17 cellular contexts compared by ENCODE assay signal in genomic region chr7:66913118-66914049, GRCh38. TPM values are rescaled to one million over a fixed set of nuclear protein-coding genes. Genes with fewer than 3 reads are reported as not detected.
DNase-seq lines count a peak whose midpoint lies in the region; ATAC-seq, FAIRE-seq and TF ChIP-seq lines count a peak whose summit lies in the region.
"Had no signal": no experiment of that assay in that cellular context is flagged by ENCODE, and none has a peak within 500 bp of the region (broad histone marks: within the 10 kb centered on the region; RNA-seq: fewer than 3 reads in every experiment).

No MANE protein-coding gene starts in this region.

- POLR2A ChIA-PET in H1 (lab: Charles Lee; ENCODE audit: partially characterized antibody): interaction anchor here (2.0 kb wide), 1 partner anchor 69 kb away, joined by 6 read pairs; no protein-coding TSS in a partner anchor
- POLR2A ChIA-PET in naive thymus-derived CD8-positive, alpha-beta T cell (lab: Charles Lee): interaction anchor here (0.5 kb wide), 1 partner anchor 60 kb away, joined by 3 read pairs; no protein-coding TSS in a partner anchor

- H3K56ac ChIP-seq in H1 (replicated peaks; ENCODE audit: insufficient read length, low read depth, low read length): no peak overlapping the region

- peak; percentile 67 for DNase-seq in HuH-7 (ENCODE audit: low spot score)
- peak; percentile 8 for DNase-seq in RPMI7951 (ENCODE audit: low read depth)
- no peak for DNase-seq in H1 (ENCODE audit: low read depth in 1 of 2, low spot score in 2 of 2)
- DNase-seq in retinal pigment epithelial cell (ENCODE audit: low read depth): peak; percentile 51
- DNase-seq in effector CD4-positive, alpha-beta T cell: no peak
- DNase-seq in naive thymus-derived CD8-positive, alpha-beta T cell: no peak
- DNase-seq in stimulated activated CD4-positive, alpha-beta T cell treated with anti-CD3 and anti-CD28 coated beads, Interleukin-15, amount 100 ng/mL, for 24 hours: no peak
- DNase-seq: AML-193, DMS 273 treated with DMSO at 0.1 percent for 48 hours, DND-41, GDM1, H9, MV-4-11, NCI-H1694 treated with DMSO at 0.1 percent for 48 hours, NCI-H748 treated with DMSO at 0.1 percent for 48 hours, SIG-M5 had no signal

- no peak overlapping the region for H4K5ac ChIP-seq in H1 (ENCODE audit: insufficient read length, low read depth, low read length)

- H3K4me1 ChIP-seq in H1 (replicated peaks in 1 of 4; ENCODE audit: control insufficient read depth in 3 of 4, insufficient read depth in 4 of 4, low read length in 3 of 4): no peaks in the 10 kb centered on the region

- no peaks in the 10 kb centered on the region for H3K36me3 ChIP-seq in H1 (ENCODE audit: control insufficient read depth in 2 of 4, insufficient read depth in 4 of 4, low read length in 3 of 4)

- H3K79me1 ChIP-seq in H1 (ENCODE audit: low read depth, low read length): no peaks in the 10 kb centered on the region

- no peak overlapping the region for H3K18ac ChIP-seq in H1 (ENCODE audit: extremely low read depth, low read length)

- H3K4ac ChIP-seq in H1 (replicated peaks; ENCODE audit: insufficient read length, low read depth, low read length): no peak overlapping the region

- no peak overlapping the region for H2BK12ac ChIP-seq in H1 (ENCODE audit: low read depth, low read length)

- H2BK15ac ChIP-seq in H1 (ENCODE audit: low read length): no peak overlapping the region

- TF ChIP-seq RAD21 in H1 (IDR thresholded peaks at IDR 0.05 in 1 of 2, conservative IDR thresholded peaks at IDR 0.05 in 1 of 2; ENCODE audit: low read depth in 2 of 2, low read length in 2 of 2): no peak

- H3K79me2 ChIP-seq in H1 (ENCODE audit: control insufficient read depth in 1 of 2, insufficient read depth in 2 of 2, low read length in 2 of 2): no peaks in the 10 kb centered on the region

- no peak overlapping the region for H3K4me3 Mint-ChIP-seq in naive thymus-derived CD8-positive, alpha-beta T cell
- H3K4me3 Mint-ChIP-seq: H9 had no signal

- no peak overlapping the region for H3K4me3 ChIP-seq in H1 (ENCODE audit: extremely low read depth in 1 of 4, insufficient read depth in 2 of 4, low read depth in 3 of 4, low read length in 4 of 4)
- H3K4me3 ChIP-seq in retinal pigment epithelial cell (ENCODE audit: low read length): no peak overlapping the region

- no peak overlapping the region for H4K91ac ChIP-seq in H1 (replicated peaks; ENCODE audit: insufficient read length, low read length)

- no peak overlapping the region for H2AFZ ChIP-seq in H1 (ENCODE audit: low read length)

- WGBS in H1 (ENCODE audit: extremely low coverage in 1 of 2, insufficient coverage in 1 of 2, insufficient read length in 1 of 2, insufficient replicate concordance in 2 of 2, low coverage in 1 of 2, low lambda C conversion rate in 2 of 2, missing lambda C conversion rate in 1 of 2), 2 experiments: 89% methylated on average over 12 of the region's 12 CpGs; no CpG with 5 or more reads in 1 of the 2 experiments

- no peaks in the 10 kb centered on the region for H3K27me3 Mint-ChIP-seq in naive thymus-derived CD8-positive, alpha-beta T cell

- no peak overlapping the region for H2BK120ac ChIP-seq in H1 (replicated peaks; ENCODE audit: low read depth, low read length)

- H3K27ac Mint-ChIP-seq in naive thymus-derived CD8-positive, alpha-beta T cell: no peak overlapping the region

- H3K14ac ChIP-seq in H1 (ENCODE audit: insufficient read length): no peak overlapping the region

- no peak overlapping the region for H3K4me2 ChIP-seq in H1 (ENCODE audit: insufficient read depth in 1 of 2, low read depth in 2 of 2, low read length in 2 of 2)

- ATAC-seq in naive thymus-derived CD8-positive, alpha-beta T cell: no peak

- H3K36me3 Mint-ChIP-seq in naive thymus-derived CD8-positive, alpha-beta T cell: no peaks in the 10 kb centered on the region

- no peaks in the 10 kb centered on the region for H4K20me1 ChIP-seq in H1 (replicated peaks in 1 of 2; ENCODE audit: control insufficient read depth in 1 of 2, insufficient read depth in 2 of 2, low read length in 2 of 2)

- no peak overlapping the region for H3K23ac ChIP-seq in H1 (ENCODE audit: insufficient read length)

- H3K23me2 ChIP-seq in H1 (ENCODE audit: low read depth, low read length): no peaks in the 10 kb centered on the region

- H3K9me3 Mint-ChIP-seq in naive thymus-derived CD8-positive, alpha-beta T cell: no peaks in the 10 kb centered on the region
- H3K9me3 Mint-ChIP-seq: H9 had no signal

- FAIRE-seq in H1 (lab: Jason Lieb, UNC): no peak

- CTCF ChIA-PET in H1 (lab: Charles Lee; ENCODE audit: partially characterized antibody): interaction anchor here (0.6 to 1.5 kb wide), 6 partner anchors 8 to 978 kb away, joined by 3 to 7 read pairs (median 4); no protein-coding TSS in a partner anchor

- no peak for TF ChIP-seq EP300 in H1 (IDR thresholded peaks at IDR 0.05; ENCODE audit: borderline replicate concordance in 1 of 2, low read depth in 2 of 2, low read length in 2 of 2)

- no peaks in the 10 kb centered on the region for H3K4me1 Mint-ChIP-seq in naive thymus-derived CD8-positive, alpha-beta T cell
- H3K4me1 Mint-ChIP-seq: H9 had no signal

- TF ChIP-seq CTCF in H1 (IDR thresholded peaks at IDR 0.05; ENCODE audit: control extremely low read depth in 1 of 3, insufficient read depth in 1 of 3, low read depth in 1 of 3, low read length in 3 of 3) (no peak), retinal pigment epithelial cell (conservative IDR thresholded peaks at IDR 0.05; ENCODE audit: low read depth, low read length) (no peak)

- H3K27me3 ChIP-seq in H1 (replicated peaks in 1 of 4; ENCODE audit: control insufficient read depth in 3 of 4, extremely low read depth in 1 of 4, insufficient read depth in 3 of 4, low read length in 3 of 4): no peaks in the 10 kb centered on the region

- no peak for TF ChIP-seq POLR2A in H1 (IDR thresholded peaks at IDR 0.05; ENCODE audit: control extremely low read depth in 1 of 2, low read depth in 2 of 2, low read length in 2 of 2)

- no peak overlapping the region for H3K27ac ChIP-seq in H1 (ENCODE audit: low read depth, low read length)
- H3K27ac ChIP-seq: RWPE1 had no signal

- H2AK5ac ChIP-seq in H1 (ENCODE audit: low read depth, low read length): no peak overlapping the region

- H4K8ac ChIP-seq in H1 (ENCODE audit: extremely low read depth, insufficient read depth, low read length): no peak overlapping the region

- no peak overlapping the region for H3K9ac ChIP-seq in H1 (replicated peaks in 1 of 4; ENCODE audit: extremely low read depth in 1 of 4, low read depth in 3 of 4, low read length in 3 of 4)

- H2BK5ac ChIP-seq in H1 (ENCODE audit: low read depth, low read length): no peak overlapping the region

- H2BK20ac ChIP-seq in H1 (ENCODE audit: low read length): no peak overlapping the region

- no peaks in the 10 kb centered on the region for H3K9me3 ChIP-seq in H1 (ENCODE audit: insufficient read depth in 2 of 2, low read depth in 1 of 2, low read length in 1 of 2)

TF ChIP-seq in H1, 55 proteins besides CTCF, POLR2A, EP300 and RAD21:
- TF ChIP-seq JUND (IDR thresholded peaks at IDR 0.05; ENCODE audit: low read length) (0 out of 2 replicates have a peak, but pooled peaks have one; percentile 7), ATF3 (IDR thresholded peaks at IDR 0.05; ENCODE audit: insufficient read depth, low read depth, low read length) (no peak)

RNA-seq across cellular contexts. Expression of gene TMEM248, which starts 7.6 kb away (rescaled TPM):
- total RNA-seq in RPMI7951 (2014; rRNA removed; shearing (Covaris generic)): 102 and 120 TPM in 2 replicates
- 60.9 and 63.6 TPM in 2 replicates for total RNA-seq in H1 (2021; fragmentation: NEBNext Ultra II Directional; extraction: Animal tissue kit (Norgen Biotek cat#: 25700))
- polyA plus RNA-seq in H1 (2011; rRNA removed): 126 and 150 TPM in 2 replicates
- 93.0 TPM for polyA plus RNA-seq in H1 (2011; cell fraction: cytosol; rRNA removed)
- polyA plus RNA-seq in H1 (2011; cell fraction: nucleus; rRNA removed): 143 TPM
- 43.0 to 53.7 TPM (median 47.5 TPM) in 4 replicates for polyA plus RNA-seq in H1 (2012, experiment 1 of 2)
- polyA plus RNA-seq in H1 (2012, experiment 2 of 2): 19.2 TPM
- polyA plus RNA-seq in H1 (2013, experiment 1 of 2): 55.1 TPM
- polyA plus RNA-seq in H1 (2013, experiment 2 of 2): 71.2 TPM
- polyA minus RNA-seq in H1 (2011; rRNA and poly(A)+ RNA removed): 170 and 199 TPM in 2 replicates
- 64.9 TPM for polyA minus RNA-seq in H1 (2011; cell fraction: cytosol; rRNA and poly(A)+ RNA removed)
- 50.8 TPM for polyA minus RNA-seq in H1 (2011; cell fraction: nucleus; rRNA and poly(A)+ RNA removed)
- total RNA-seq in naive thymus-derived CD8-positive, alpha-beta T cell: 10 to 100 TPM; 92.2 to 97.1 TPM
- 100 to 1,000 TPM in 2 of 3 donors, 10 to 100 TPM in 1; 93.5 to 113 (median 103) TPM for polyA plus RNA-seq in naive thymus-derived CD8-positive, alpha-beta T cell

Comparison
In these comparisons a context has a peak if more than half of its experiments do, and no peak if none do; other contexts are left out.
1. DNase-seq: peak in HuH-7 (single experiment), RPMI7951 (single experiment) and retinal pigment epithelial cell (single experiment); none in H1 (0 of 2), effector CD4-positive, alpha-beta T cell (single experiment), naive thymus-derived CD8-positive, alpha-beta T cell (0 of 10) and stimulated activated CD4-positive, alpha-beta T cell treated with anti-CD3 and anti-CD28 coated beads, Interleukin-15, amount 100 ng/mL, for 24 hours (single experiment).